In the genomic region with DNA sequence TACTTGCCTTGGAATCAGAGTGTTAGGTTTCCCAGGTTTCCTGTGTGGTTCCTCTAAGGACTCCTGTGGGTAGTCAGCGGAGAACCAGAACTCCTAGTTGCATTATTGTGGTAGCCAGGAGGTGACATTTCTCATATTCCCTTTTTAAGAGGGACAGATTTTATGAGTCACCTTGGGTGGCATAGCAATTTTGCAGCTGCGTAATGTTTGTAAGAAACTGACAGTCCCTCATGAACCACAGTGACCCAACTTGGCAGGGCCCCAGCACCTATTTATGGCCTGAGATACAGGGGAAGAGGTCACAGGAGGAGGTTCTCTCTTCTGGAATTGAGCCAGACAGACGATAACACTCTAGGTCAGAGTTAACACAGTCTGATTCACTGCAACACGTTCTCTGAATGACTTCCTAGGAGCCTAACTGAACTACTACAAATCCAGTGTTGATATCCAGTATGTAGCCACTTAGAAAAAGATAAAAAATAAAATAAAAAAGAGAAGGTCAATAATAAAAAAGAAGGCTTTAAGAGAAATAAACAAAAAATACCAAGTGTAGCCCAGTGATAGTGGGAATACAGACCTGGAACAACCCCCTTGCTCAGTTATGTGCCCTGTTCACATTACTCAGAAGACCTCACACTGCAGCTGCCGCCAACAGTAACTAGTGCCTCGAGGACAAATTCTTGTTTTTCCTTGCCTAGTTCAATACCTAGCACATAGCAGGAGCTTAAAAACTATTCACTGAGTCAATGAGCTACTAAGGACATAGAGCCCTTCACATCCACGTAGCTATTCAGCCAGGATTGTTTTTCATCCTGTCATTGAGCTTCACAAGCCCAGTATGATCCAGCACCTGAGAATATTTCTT, we compare ENCODE assay signal across 1 cellular context.
TF ChIP-seq lines count a peak whose summit lies in the region.

No MANE protein-coding gene starts in this region.

TF ChIP-seq in HCT116, 20 proteins besides CTCF, POLR2A, EP300 and RAD21 (continued from another document):
- TF ChIP-seq, protein P1, sequence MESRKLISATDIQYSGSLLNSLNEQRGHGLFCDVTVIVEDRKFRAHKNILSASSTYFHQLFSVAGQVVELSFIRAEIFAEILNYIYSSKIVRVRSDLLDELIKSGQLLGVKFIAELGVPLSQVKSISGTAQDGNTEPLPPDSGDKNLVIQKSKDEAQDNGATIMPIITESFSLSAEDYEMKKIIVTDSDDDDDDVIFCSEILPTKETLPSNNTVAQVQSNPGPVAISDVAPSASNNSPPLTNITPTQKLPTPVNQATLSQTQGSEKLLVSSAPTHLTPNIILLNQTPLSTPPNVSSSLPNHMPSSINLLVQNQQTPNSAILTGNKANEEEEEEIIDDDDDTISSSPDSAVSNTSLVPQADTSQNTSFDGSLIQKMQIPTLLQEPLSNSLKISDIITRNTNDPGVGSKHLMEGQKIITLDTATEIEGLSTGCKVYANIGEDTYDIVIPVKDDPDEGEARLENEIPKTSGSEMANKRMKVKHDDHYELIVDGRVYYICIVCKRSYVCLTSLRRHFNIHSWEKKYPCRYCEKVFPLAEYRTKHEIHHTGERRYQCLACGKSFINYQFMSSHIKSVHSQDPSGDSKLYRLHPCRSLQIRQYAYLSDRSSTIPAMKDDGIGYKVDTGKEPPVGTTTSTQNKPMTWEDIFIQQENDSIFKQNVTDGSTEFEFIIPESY (IDR thresholded peaks at IDR 0.05; ENCODE audit: extremely low read depth, insufficient replicate concordance, low read length): peak; percentile 52
- TF ChIP-seq SRF (IDR thresholded peaks at IDR 0.05; ENCODE audit: low read depth) (peak; percentile 65; the same call in 1 of the 2 replicates), ZFX (IDR thresholded peaks at IDR 0.05) (no peak), ZNF274 (IDR thresholded peaks at IDR 0.05; ENCODE audit: low read depth, low read length) (no peak), YY1 (IDR thresholded peaks at IDR 0.05; ENCODE audit: extremely low read depth, insufficient replicate concordance, low read depth, low read length) (no peak)
- TF ChIP-seq, protein P2, sequence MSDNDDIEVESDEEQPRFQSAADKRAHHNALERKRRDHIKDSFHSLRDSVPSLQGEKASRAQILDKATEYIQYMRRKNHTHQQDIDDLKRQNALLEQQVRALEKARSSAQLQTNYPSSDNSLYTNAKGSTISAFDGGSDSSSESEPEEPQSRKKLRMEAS (IDR thresholded peaks at IDR 0.05): peak; percentile 25; the same call in 1 of the 2 replicates
